10 cellular contexts compared by ENCODE assay signal in the genomic region with DNA sequence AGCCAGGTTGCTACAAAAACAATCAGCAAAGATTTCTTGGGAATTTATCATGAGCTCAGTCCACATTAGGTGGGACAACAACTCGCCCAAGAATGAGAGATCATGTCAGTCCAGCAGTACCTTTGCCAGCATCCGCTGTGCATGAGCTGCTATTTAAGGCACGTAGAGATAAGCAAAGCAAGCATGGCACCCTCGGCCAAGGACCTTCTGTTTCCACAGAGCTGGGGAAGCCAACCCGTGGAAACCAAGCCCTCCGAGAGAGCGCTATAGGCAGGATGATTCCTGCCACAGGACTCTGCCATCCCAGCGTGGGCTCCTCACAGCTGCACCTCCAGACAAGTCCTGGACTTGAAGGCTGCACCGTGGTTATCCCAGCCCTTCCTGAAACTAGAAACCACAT.
"Had no signal": no experiment of that assay in that cellular context is flagged by ENCODE, and none has a peak within 500 bp of the region (broad histone marks: within the 10 kb centered on the region; RNA-seq: fewer than 3 reads in every experiment).

No MANE protein-coding gene starts in this region.

- H3K9me3 ChIP-seq: colonic mucosa, sigmoid colon, uterus had no signal

- DNase-seq: activated CD4-positive, alpha-beta T cell treated with anti-CD3 and anti-CD28 coated beads, Interleukin-2, amount 50 U/mL, for 4 hours; colonic mucosa; foreskin fibroblast; hippocampal formation; sigmoid colon; stimulated activated naive B cell treated with anti-CD40 and anti-IgM and Interleukin-4, amounts not matched to agents 10 μg/mL and 1 μg/mL and 100 μg/mL, for 72 hours; T-helper 2 cell; uterus had no signal

- H3K36me3 ChIP-seq: cardiac muscle cell, colonic mucosa, sigmoid colon, uterus had no signal

- H3K4me3 ChIP-seq: cardiac muscle cell, colonic mucosa, sigmoid colon, uterus had no signal

- ATAC-seq: stimulated activated naive B cell treated with anti-CD40 and anti-IgM and Interleukin-4, amounts not matched to agents 10 μg/mL and 1 μg/mL and 100 μg/mL, for 72 hours had no signal

- H3K4me1 ChIP-seq: colonic mucosa, sigmoid colon, uterus had no signal

- H3K27ac ChIP-seq: cardiac muscle cell, colonic mucosa, epithelial cell of prostate, sigmoid colon, uterus had no signal

- H3K27me3 ChIP-seq: cardiac muscle cell, colonic mucosa had no signal
